1 cellular context compared by ENCODE assay signal in the genomic region with DNA sequence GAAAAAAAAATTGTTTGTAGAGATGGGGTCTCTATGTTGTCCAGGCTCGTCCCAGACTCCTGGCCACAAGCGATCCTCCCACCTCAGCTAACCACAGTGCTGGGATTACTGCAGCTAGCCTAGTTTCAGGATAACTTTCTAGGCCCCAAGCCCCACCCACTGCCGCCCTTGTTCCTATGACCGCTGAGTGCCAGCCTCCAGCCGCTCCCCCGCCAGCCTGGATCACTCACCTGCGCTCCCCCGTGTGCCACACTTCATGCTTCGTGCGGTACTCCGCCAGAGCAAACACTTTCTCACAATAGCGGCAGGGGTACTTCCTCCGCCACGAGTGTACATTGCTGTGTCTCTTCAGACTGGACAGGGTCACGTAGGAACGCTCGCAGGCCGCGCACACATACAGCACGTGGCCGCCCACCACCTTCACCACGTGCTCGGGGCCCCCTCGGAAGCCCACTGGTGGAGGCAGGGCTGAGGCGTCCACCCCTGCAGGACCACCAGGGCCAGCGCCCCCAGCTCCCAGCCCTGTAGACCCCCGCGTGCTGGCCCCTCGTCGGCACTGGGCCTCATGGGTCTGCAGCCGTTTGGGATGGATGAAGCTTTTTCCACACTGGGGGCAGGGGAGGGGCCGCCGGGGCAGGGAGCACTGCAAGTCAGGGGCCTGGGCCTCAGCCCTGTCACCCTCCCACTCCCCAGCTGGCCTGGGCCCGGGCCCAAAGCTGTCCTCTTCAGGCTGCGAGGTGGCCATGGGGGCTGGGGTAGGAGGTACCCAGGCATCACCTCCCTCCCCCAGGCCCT.
TF ChIP-seq lines count a peak whose summit lies in the region.

No MANE protein-coding gene starts in this region.

TF ChIP-seq in HepG2, 621 proteins besides CTCF, POLR2A, EP300 and RAD21:
- TF ChIP-seq, protein P1, sequence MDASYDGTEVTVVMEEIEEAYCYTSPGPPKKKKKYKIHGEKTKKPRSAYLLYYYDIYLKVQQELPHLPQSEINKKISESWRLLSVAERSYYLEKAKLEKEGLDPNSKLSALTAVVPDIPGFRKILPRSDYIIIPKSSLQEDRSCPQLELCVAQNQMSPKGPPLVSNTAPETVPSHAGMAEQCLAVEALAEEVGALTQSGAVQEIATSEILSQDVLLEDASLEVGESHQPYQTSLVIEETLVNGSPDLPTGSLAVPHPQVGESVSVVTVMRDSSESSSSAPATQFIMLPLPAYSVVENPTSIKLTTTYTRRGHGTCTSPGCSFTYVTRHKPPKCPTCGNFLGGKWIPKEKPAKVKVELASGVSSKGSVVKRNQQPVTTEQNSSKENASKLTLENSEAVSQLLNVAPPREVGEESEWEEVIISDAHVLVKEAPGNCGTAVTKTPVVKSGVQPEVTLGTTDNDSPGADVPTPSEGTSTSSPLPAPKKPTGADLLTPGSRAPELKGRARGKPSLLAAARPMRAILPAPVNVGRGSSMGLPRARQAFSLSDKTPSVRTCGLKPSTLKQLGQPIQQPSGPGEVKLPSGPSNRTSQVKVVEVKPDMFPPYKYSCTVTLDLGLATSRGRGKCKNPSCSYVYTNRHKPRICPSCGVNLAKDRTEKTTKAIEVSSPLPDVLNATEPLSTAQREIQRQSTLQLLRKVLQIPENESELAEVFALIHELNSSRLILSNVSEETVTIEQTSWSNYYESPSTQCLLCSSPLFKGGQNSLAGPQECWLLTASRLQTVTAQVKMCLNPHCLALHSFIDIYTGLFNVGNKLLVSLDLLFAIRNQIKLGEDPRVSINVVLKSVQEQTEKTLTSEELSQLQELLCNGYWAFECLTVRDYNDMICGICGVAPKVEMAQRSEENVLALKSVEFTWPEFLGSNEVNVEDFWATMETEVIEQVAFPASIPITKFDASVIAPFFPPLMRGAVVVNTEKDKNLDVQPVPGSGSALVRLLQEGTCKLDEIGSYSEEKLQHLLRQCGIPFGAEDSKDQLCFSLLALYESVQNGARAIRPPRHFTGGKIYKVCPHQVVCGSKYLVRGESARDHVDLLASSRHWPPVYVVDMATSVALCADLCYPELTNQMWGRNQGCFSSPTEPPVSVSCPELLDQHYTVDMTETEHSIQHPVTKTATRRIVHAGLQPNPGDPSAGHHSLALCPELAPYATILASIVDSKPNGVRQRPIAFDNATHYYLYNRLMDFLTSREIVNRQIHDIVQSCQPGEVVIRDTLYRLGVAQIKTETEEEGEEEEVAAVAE (CRISPR knock-in tag; IDR thresholded peaks at IDR 0.05; ENCODE audit: borderline replicate concordance) = no peak
- TF ChIP-seq AGO2 (optimal IDR thresholded peaks at IDR 0.05; ENCODE audit: low read depth, low read length) (peak; percentile 50), ZC3H4 (CRISPR knock-in tag; IDR thresholded peaks at IDR 0.05; ENCODE audit: borderline replicate concordance) (no peak)
